20 cellular contexts compared by ENCODE assay signal in the genomic region with DNA sequence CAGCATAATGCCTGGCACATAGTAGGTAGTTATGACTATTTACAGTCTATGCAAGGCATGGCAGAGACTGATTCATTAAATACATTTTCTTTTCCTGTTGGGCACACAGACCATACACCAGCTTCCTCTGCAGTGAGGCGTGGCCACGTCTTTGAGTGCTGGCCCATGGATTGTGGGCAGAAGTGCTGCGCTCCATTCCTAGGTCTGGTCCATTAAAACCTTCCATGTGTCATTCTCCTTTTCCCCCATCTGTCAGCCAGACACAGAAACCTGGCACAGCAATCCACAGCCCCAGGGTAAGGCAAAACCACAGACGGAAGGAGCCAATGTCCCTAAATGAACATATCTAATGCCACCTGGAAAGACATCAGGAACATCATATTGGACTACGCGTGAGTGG.
DNase-seq lines count a peak whose midpoint lies in the region; ATAC-seq and TF ChIP-seq lines count a peak whose summit lies in the region.
"Had no signal": no experiment of that assay in that cellular context is flagged by ENCODE, and none has a peak within 500 bp of the region (broad histone marks: within the 10 kb centered on the region; RNA-seq: fewer than 3 reads in every experiment).

No MANE protein-coding gene starts in this region.

- 33 to 59% (median 34%) methylated on average over 6 of the region's 6 CpGs for WGBS in psoas muscle, 3 donors

- H3K27ac ChIP-seq in psoas muscle (no peak overlapping the region), uterus (no peak overlapping the region)
- H3K27ac ChIP-seq: BLaER1 treated with 17β-estradiol and CSF1 and Interleukin-3, amounts not matched to agents 10 nM and 100 nM had no signal

- TF ChIP-seq CTCF in psoas muscle (IDR thresholded peaks at IDR 0.05): no peak
- no peak for TF ChIP-seq CTCF in uterus (IDR thresholded peaks at IDR 0.05)

- H3K9me3 ChIP-seq in psoas muscle (no peaks in the 10 kb centered on the region), uterus (no peaks in the 10 kb centered on the region)

- no peaks in the 10 kb centered on the region for H3K4me1 ChIP-seq in psoas muscle
- no peaks in the 10 kb centered on the region for H3K4me1 ChIP-seq in uterus

- H3K27me3 ChIP-seq in psoas muscle (ENCODE audit: insufficient read depth in 3 of 3, low read length in 2 of 3) (no peaks in the 10 kb centered on the region), uterus (no peaks in the 10 kb centered on the region)
- H3K27me3 ChIP-seq: BLaER1 treated with 17β-estradiol and CSF1 and Interleukin-3, amounts not matched to agents 10 nM and 100 nM had no signal

- no peaks in the 10 kb centered on the region for H3K36me3 ChIP-seq in psoas muscle (ENCODE audit: insufficient read depth in 1 of 2, low read depth in 1 of 2)
- no peaks in the 10 kb centered on the region for H3K36me3 ChIP-seq in uterus
- H3K36me3 ChIP-seq: BLaER1 treated with 17β-estradiol and CSF1 and Interleukin-3, amounts not matched to agents 10 nM and 100 nM had no signal

- DNase-seq in G401 (ENCODE audit: low spot score) (peak; percentile 10), NCI-H2171 (lab: John Stamatoyannopoulos, UW) (peak; percentile 51), epidermal melanocyte (ENCODE audit: insufficient read length, low spot score) (peak; percentile 50), psoas muscle (no peak), uterus (no peak), NCI-H82 treated with DMSO at 0.1 percent for 48 hours (lab: John Stamatoyannopoulos, UW; ENCODE audit: unreplicated experiment) (no peak)
- no peak for DNase-seq in activated CD4-positive, alpha-beta T cell treated with anti-CD3 and anti-CD28 coated beads, Interleukin-2, amount 50 U/mL, for 1 hour
- DNase-seq: AML-193; CD4-positive, alpha-beta T cell; GDM1; NCI-H1092 treated with DMSO at 0.1 percent for 48 hours; NCI-H1436; NCI-H1930; NCI-H2107; NCI-H446 treated with DMSO at 0.1 percent for 48 hours; NCI-H526; SHP77 treated with DMSO at 0.1 percent for 48 hours; SW 1271 had no signal

- H3K4me3 ChIP-seq in psoas muscle: no peak overlapping the region
- no peak overlapping the region for H3K4me3 ChIP-seq in uterus
- H3K4me3 ChIP-seq: BLaER1 treated with 17β-estradiol and CSF1 and Interleukin-3, amounts not matched to agents 10 nM and 100 nM had no signal

- intact Hi-C loops in psoas muscle (cut with DNase I): no loop called here
- intact Hi-C loops in uterus (cut with DNase I; ENCODE audit: low total_unique reads): no loop called here

- peak in 3 of 4 donors; percentile 44 to 59 (median 59) for ATAC-seq in psoas muscle
- ATAC-seq: Panc1 had no signal

- TF ChIP-seq POLR2A in uterus (IDR thresholded peaks at IDR 0.05): no peak

- in situ Hi-C loops in G401 (cut with HindIII; ENCODE audit: low sequenced_read_pairs): no loop called here

Comparison
In these comparisons a context has a peak if more than half of its experiments do, and no peak if none do; other contexts are left out.
1. DNase-seq: peak in G401 (single experiment), NCI-H2171 (single experiment) and epidermal melanocyte (single experiment); none in psoas muscle (0 of 2), uterus (0 of 2), NCI-H82 treated with DMSO at 0.1 percent for 48 hours (single experiment) and activated CD4-positive, alpha-beta T cell treated with anti-CD3 and anti-CD28 coated beads, Interleukin-2, amount 50 U/mL, for 1 hour (single experiment).